Comparison of ENCODE assay signal across 13 cellular contexts in the genomic region with DNA sequence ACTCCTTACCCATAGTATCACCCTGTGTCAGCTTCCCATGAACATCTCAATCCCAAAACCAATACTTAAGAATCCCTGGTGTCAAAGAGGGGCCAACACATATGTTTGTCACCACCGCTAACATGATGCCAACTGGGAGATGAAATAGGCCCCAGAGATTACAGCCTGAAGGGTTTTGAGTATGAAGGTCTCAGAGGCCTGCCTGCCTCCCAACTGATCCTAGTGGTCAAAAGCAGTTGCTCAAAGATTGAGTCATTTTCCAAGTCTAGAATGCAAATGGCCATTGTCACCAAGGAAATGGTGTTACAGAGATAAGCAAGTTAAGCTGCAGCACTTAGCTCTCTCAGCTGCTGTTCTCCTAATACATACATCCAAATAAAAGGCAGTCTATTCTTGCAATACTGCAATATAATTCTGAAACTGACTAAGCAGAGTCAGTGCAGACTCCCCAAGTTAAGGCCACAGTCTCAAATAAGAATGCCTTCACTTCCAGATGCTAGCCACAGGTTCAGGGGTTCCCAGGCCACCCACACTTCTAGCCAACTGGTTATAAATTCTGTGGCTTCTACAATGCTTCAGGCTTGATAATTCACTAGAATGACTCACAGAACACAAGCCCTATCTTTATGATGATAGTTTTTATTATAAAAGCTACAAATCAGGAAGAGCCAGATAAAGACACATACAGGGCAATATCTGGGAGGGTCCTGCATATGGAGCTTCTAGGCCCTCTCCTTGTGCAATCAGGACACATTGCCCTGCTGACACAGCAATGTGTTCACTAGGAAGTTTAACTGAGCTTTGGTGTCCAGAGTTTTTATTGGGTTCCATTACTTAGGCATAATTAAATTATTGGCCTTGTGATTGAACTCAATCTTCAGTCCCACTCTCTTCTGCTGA. TPM values are rescaled to one million over a fixed set of nuclear protein-coding genes. Genes with fewer than 3 reads are reported as not detected.
DNase-seq lines count a peak whose midpoint lies in the region; ATAC-seq and TF ChIP-seq lines count a peak whose summit lies in the region.
"Had no signal": no experiment of that assay in that cellular context is flagged by ENCODE, and none has a peak within 500 bp of the region (broad histone marks: within the 10 kb centered on the region; RNA-seq: fewer than 3 reads in every experiment).

No MANE protein-coding gene starts in this region.

- peaks cover 15% of the 10 kb centered on the region for H3K36me3 Mint-ChIP-seq in stimulated activated effector memory CD8-positive, alpha-beta T cell treated with anti-CD3 and anti-CD28 coated beads, Interleukin-12 subunit alpha, Interleukin-12 subunit beta, amount 100 ng/mL, for 72 hours
- peaks cover 30% of the 10 kb centered on the region for H3K36me3 Mint-ChIP-seq in WTC11

- H3K27me3 Mint-ChIP-seq in WTC11 (ENCODE audit: low read depth): peaks cover 19% of the 10 kb centered on the region
- H3K27me3 Mint-ChIP-seq: activated naive CD4-positive, alpha-beta T cell treated with anti-CD3 and anti-CD28 coated beads, Interleukin-2, amount 10 ng/mL, durations not matched to agents 7 days and 5 days had no signal

- no peak for TF ChIP-seq CTCF in WTC11 (IDR thresholded peaks at IDR 0.05)

- POLR2A ChIA-PET in WTC11 (lab: Charles Lee): no interaction called here

- H3K27ac Mint-ChIP-seq in stimulated activated effector memory CD8-positive, alpha-beta T cell treated with anti-CD3 and anti-CD28 coated beads, Interleukin-12 subunit alpha, Interleukin-12 subunit beta, amount 100 ng/mL, for 72 hours: no peak overlapping the region
- H3K27ac Mint-ChIP-seq in WTC11: no peak overlapping the region
- H3K27ac Mint-ChIP-seq: activated naive CD4-positive, alpha-beta T cell treated with anti-CD3 and anti-CD28 coated beads, Interleukin-2, amount 10 ng/mL, durations not matched to agents 7 days and 5 days had no signal

- H3K4me1 Mint-ChIP-seq in stimulated activated effector memory CD8-positive, alpha-beta T cell treated with anti-CD3 and anti-CD28 coated beads, Interleukin-12 subunit alpha, Interleukin-12 subunit beta, amount 100 ng/mL, for 72 hours: peaks cover 74% of the 10 kb centered on the region
- H3K4me1 Mint-ChIP-seq in WTC11: peaks cover 16% of the 10 kb centered on the region

- DNase-seq in activated CD4-positive, alpha-beta T cell treated with anti-CD3 and anti-CD28 coated beads for 48 hours: peak; percentile 21
- DNase-seq in activated CD4-positive, alpha-beta T cell treated with anti-CD3 and anti-CD28 coated beads, Interleukin-2, amount 50 U/mL, for 48 hours: no peak
- DNase-seq in M059J (ENCODE audit: low read depth) (peak; percentile 89), fibroblast of peridontal ligament (ENCODE audit: extremely low read depth) (peak; percentile 41), NCI-H1048 (lab: John Stamatoyannopoulos, UW) (no peak), WTC11 (ENCODE audit: low spot score) (no peak)
- DNase-seq in stimulated activated effector memory CD8-positive, alpha-beta T cell treated with anti-CD3 and anti-CD28 coated beads, Interleukin-12 subunit alpha, Interleukin-12 subunit beta, amount 100 ng/mL, for 72 hours (ENCODE audit: low spot score in 2 of 2): no peak
- DNase-seq: activated naive CD4-positive, alpha-beta T cell treated with anti-CD3 and anti-CD28 coated beads, Interleukin-2, amount 10 ng/mL, durations not matched to agents 7 days and 5 days; KG1; SHP77 treated with DMSO at 0.1 percent for 48 hours; small intestine had no signal

- H3K9me3 Mint-ChIP-seq in stimulated activated effector memory CD8-positive, alpha-beta T cell treated with anti-CD3 and anti-CD28 coated beads, Interleukin-12 subunit alpha, Interleukin-12 subunit beta, amount 100 ng/mL, for 72 hours: no peaks in the 10 kb centered on the region
- H3K9me3 Mint-ChIP-seq in WTC11: peaks cover 28% of the 10 kb centered on the region

- peak; percentile 75 for ATAC-seq in stimulated activated effector memory CD8-positive, alpha-beta T cell treated with anti-CD3 and anti-CD28 coated beads, Interleukin-12 subunit alpha, Interleukin-12 subunit beta, amount 100 ng/mL, for 72 hours
- no peak for ATAC-seq in GM21528 (IDR thresholded peaks at IDR 0.05; ENCODE audit: low FRiP score, unreplicated experiment)
- ATAC-seq in WTC11: no peak
- ATAC-seq: A549 had no signal

- CTCF ChIA-PET in WTC11 (lab: Charles Lee): no interaction called here

- no peak overlapping the region for H3K4me3 Mint-ChIP-seq in stimulated activated effector memory CD8-positive, alpha-beta T cell treated with anti-CD3 and anti-CD28 coated beads, Interleukin-12 subunit alpha, Interleukin-12 subunit beta, amount 100 ng/mL, for 72 hours
- H3K4me3 Mint-ChIP-seq in WTC11: no peak overlapping the region
- H3K4me3 Mint-ChIP-seq: activated naive CD4-positive, alpha-beta T cell treated with anti-CD3 and anti-CD28 coated beads, Interleukin-2, amount 10 ng/mL, durations not matched to agents 7 days and 5 days had no signal

TF ChIP-seq in WTC11, 78 proteins besides CTCF, POLR2A, EP300 and RAD21:
- TF ChIP-seq NFYB (CRISPR knock-in tag; conservative IDR thresholded peaks at IDR 0.05; ENCODE audit: low read depth) (no peak), JUN (CRISPR knock-in tag; IDR thresholded peaks at IDR 0.05) (no peak), PRRX2 (CRISPR knock-in tag; IDR thresholded peaks at IDR 0.05) (no peak), ZBTB21 (CRISPR knock-in tag; IDR thresholded peaks at IDR 0.05; ENCODE audit: borderline replicate concordance) (no peak), ZNF121 (CRISPR knock-in tag; IDR thresholded peaks at IDR 0.05) (no peak), NFATC4 (CRISPR knock-in tag; IDR thresholded peaks at IDR 0.05) (no peak), ZNF396 (CRISPR knock-in tag; IDR thresholded peaks at IDR 0.05; ENCODE audit: borderline replicate concordance) (no peak), JAZF1 (CRISPR knock-in tag; IDR thresholded peaks at IDR 0.05) (no peak), GRHL2 (CRISPR knock-in tag; IDR thresholded peaks at IDR 0.05; ENCODE audit: insufficient replicate concordance, severe bottlenecking) (no peak)
- TF ChIP-seq, protein P1, sequence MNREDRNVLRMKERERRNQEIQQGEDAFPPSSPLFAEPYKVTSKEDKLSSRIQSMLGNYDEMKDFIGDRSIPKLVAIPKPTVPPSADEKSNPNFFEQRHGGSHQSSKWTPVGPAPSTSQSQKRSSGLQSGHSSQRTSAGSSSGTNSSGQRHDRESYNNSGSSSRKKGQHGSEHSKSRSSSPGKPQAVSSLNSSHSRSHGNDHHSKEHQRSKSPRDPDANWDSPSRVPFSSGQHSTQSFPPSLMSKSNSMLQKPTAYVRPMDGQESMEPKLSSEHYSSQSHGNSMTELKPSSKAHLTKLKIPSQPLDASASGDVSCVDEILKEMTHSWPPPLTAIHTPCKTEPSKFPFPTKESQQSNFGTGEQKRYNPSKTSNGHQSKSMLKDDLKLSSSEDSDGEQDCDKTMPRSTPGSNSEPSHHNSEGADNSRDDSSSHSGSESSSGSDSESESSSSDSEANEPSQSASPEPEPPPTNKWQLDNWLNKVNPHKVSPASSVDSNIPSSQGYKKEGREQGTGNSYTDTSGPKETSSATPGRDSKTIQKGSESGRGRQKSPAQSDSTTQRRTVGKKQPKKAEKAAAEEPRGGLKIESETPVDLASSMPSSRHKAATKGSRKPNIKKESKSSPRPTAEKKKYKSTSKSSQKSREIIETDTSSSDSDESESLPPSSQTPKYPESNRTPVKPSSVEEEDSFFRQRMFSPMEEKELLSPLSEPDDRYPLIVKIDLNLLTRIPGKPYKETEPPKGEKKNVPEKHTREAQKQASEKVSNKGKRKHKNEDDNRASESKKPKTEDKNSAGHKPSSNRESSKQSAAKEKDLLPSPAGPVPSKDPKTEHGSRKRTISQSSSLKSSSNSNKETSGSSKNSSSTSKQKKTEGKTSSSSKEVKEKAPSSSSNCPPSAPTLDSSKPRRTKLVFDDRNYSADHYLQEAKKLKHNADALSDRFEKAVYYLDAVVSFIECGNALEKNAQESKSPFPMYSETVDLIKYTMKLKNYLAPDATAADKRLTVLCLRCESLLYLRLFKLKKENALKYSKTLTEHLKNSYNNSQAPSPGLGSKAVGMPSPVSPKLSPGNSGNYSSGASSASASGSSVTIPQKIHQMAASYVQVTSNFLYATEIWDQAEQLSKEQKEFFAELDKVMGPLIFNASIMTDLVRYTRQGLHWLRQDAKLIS (CRISPR knock-in tag; IDR thresholded peaks at IDR 0.05; ENCODE audit: borderline replicate concordance): no peak
- TF ChIP-seq, protein P2, sequence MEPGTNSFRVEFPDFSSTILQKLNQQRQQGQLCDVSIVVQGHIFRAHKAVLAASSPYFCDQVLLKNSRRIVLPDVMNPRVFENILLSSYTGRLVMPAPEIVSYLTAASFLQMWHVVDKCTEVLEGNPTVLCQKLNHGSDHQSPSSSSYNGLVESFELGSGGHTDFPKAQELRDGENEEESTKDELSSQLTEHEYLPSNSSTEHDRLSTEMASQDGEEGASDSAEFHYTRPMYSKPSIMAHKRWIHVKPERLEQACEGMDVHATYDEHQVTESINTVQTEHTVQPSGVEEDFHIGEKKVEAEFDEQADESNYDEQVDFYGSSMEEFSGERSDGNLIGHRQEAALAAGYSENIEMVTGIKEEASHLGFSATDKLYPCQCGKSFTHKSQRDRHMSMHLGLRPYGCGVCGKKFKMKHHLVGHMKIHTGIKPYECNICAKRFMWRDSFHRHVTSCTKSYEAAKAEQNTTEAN (CRISPR knock-in tag; IDR thresholded peaks at IDR 0.05): no peak
- TF ChIP-seq, protein P3, sequence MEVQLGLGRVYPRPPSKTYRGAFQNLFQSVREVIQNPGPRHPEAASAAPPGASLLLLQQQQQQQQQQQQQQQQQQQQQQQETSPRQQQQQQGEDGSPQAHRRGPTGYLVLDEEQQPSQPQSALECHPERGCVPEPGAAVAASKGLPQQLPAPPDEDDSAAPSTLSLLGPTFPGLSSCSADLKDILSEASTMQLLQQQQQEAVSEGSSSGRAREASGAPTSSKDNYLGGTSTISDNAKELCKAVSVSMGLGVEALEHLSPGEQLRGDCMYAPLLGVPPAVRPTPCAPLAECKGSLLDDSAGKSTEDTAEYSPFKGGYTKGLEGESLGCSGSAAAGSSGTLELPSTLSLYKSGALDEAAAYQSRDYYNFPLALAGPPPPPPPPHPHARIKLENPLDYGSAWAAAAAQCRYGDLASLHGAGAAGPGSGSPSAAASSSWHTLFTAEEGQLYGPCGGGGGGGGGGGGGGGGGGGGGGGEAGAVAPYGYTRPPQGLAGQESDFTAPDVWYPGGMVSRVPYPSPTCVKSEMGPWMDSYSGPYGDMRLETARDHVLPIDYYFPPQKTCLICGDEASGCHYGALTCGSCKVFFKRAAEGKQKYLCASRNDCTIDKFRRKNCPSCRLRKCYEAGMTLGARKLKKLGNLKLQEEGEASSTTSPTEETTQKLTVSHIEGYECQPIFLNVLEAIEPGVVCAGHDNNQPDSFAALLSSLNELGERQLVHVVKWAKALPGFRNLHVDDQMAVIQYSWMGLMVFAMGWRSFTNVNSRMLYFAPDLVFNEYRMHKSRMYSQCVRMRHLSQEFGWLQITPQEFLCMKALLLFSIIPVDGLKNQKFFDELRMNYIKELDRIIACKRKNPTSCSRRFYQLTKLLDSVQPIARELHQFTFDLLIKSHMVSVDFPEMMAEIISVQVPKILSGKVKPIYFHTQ (CRISPR knock-in tag; IDR thresholded peaks at IDR 0.05): no peak
TF ChIP-seq in WTC11: peak in this region for 0.

RNA-seq across cellular contexts. Expression of a gene that starts 18.6 kb away (rescaled TPM):
- total RNA-seq in M059J (2014; rRNA removed; shearing (Covaris generic)): 44.3 and 51.8 TPM in 2 replicates
- 1.6 to 2.2 TPM (median 2.0 TPM) in 3 replicates for total RNA-seq in WTC11 (2021)

Comparison
In these comparisons a context has a peak if more than half of its experiments do, and no peak if none do; other contexts are left out.
1. DNase-seq: peak in activated CD4-positive, alpha-beta T cell treated with anti-CD3 and anti-CD28 coated beads for 48 hours (single experiment), M059J (single experiment) and fibroblast of peridontal ligament (single experiment); none in activated CD4-positive, alpha-beta T cell treated with anti-CD3 and anti-CD28 coated beads, Interleukin-2, amount 50 U/mL, for 48 hours (0 of 2), stimulated activated effector memory CD8-positive, alpha-beta T cell treated with anti-CD3 and anti-CD28 coated beads, Interleukin-12 subunit alpha, Interleukin-12 subunit beta, amount 100 ng/mL, for 72 hours (0 of 2), NCI-H1048 (single experiment) and WTC11 (single experiment).
2. RNA of a gene that starts 18.6 kb away (total RNA-seq): 44.3 to 51.8 TPM in M059J; 1.6 to 2.2 TPM in WTC11; every median in the first group is over 10 times any median in the second.